20 cellular contexts compared by ENCODE assay signal in the genomic region with DNA sequence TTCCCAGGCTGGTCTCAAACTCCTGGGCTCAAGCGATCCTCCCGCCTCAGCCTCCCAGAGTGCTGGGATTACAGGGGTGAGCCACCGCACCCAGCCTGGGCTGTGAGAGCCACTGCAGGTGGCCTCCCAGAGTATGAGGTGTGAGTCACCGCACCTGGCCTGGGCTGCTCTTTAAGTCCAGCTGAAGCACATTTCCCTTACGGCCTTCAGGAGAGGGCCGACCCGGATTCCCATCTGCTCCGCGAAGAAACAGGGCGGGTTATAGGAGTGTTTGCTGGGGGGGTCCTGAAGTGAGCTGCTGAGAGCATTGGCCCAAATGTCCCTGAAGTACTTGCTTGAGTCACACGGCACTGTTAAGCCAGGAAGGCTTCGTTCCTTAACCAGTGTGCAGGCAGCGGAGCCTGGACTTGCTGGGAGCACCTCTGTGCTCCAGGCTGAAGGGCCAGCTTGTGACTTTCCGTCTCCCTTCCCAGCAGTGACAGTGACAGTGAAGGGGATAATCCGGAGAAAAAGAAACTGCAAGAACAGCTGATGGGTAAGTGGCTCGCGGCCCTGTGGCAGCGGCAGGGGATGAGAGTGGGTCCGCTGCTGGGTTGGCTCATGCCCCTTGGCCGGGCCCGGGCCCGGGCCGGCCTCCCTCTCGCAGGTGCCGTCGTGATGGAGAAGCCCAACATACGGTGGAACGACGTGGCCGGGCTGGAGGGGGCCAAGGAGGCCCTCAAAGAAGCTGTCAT. TPM values are rescaled to one million over a fixed set of nuclear protein-coding genes. Genes with fewer than 3 reads are reported as not detected.
DNase-seq lines count a peak whose midpoint lies in the region; ATAC-seq and TF ChIP-seq lines count a peak whose summit lies in the region.
"Had no signal": no experiment of that assay in that cellular context is flagged by ENCODE, and none has a peak within 500 bp of the region (broad histone marks: within the 10 kb centered on the region; RNA-seq: fewer than 3 reads in every experiment).

No MANE protein-coding gene starts in this region.

- H3K36me3 ChIP-seq in left lung: peaks cover 0 to 92% of the 10 kb centered on the region in 2 donors
- H3K36me3 ChIP-seq in gastrocnemius medialis: peaks cover 0 to 81% of the 10 kb centered on the region in 2 donors

- DNase-seq in activated CD8-positive, alpha-beta memory T cell treated with anti-CD3 and anti-CD28 coated beads for 24 hours: peak; percentile 47
- no peak for DNase-seq in activated CD8-positive, alpha-beta memory T cell treated with anti-CD3 and anti-CD28 coated beads, Interleukin-2, amount 50 U/mL, for 4 hours
- DNase-seq in RWPE1 (ENCODE audit: low spot score) (no peak), left lung (no peak), gastrocnemius medialis (no peak), nucleus accumbens (lab: John Stamatoyannopoulos, UW) (no peak)
- DNase-seq: 8988T; BE2C; Calu3; CD4-positive, alpha-beta T cell; DND-41; NCI-H1436; NCI-H2029 treated with DMSO at 0.1 percent for 48 hours; NCI-H510A treated with DMSO at 0.1 percent for 48 hours had no signal

- no peak overlapping the region for H3K4me3 ChIP-seq in left lung
- H3K4me3 ChIP-seq in gastrocnemius medialis: no peak overlapping the region
- H3K4me3 ChIP-seq: GM12878 had no signal

- H3K9me3 ChIP-seq in left lung (no peaks in the 10 kb centered on the region), gastrocnemius medialis (no peaks in the 10 kb centered on the region)
- H3K9me3 ChIP-seq: BE2C had no signal

- ATAC-seq in left lung (peak; percentile 62), gastrocnemius medialis (peak in 1 of 2 donors; percentile 36), GM18907 (IDR thresholded peaks at IDR 0.05; ENCODE audit: unreplicated experiment) (no peak), HG02981 (IDR thresholded peaks at IDR 0.05; ENCODE audit: unreplicated experiment) (no peak)
- ATAC-seq: GM12878, Right ventricle myocardium inferior had no signal

- H3K4me1 ChIP-seq in left lung: peaks cover 0 to 7% of the 10 kb centered on the region in 2 donors
- H3K4me1 ChIP-seq in gastrocnemius medialis: peaks cover 2 to 11% of the 10 kb centered on the region in 2 donors
- H3K4me1 ChIP-seq: BE2C had no signal

- intact Hi-C loops in left lung (cut with DNase I): no loop called here
- intact Hi-C loops in gastrocnemius medialis (cut with DNase I; ENCODE audit: low total_unique reads): no loop called here

- in situ Hi-C loops in gastrocnemius medialis (cut with MboI; ENCODE audit: low sequenced_read_pairs in 4 of 4): no loop called here

- H3K27me3 ChIP-seq in left lung (no peaks in the 10 kb centered on the region), gastrocnemius medialis (no peaks in the 10 kb centered on the region)
- H3K27me3 ChIP-seq: BE2C had no signal

- peak overlapping the region; percentile 27 for H3K27ac ChIP-seq in RWPE1
- H3K27ac ChIP-seq in left lung: no peak overlapping the region
- H3K27ac ChIP-seq in gastrocnemius medialis: peak overlapping the region; percentile 29 to 82 (median 54)
- H3K27ac ChIP-seq: KMS-11 had no signal

- POLR2A ChIA-PET in RWPE1 (lab: Yijun Ruan, JAX; ENCODE audit: low non-redundant PET): no interaction called here

- no peak for TF ChIP-seq POLR2A in gastrocnemius medialis (IDR thresholded peaks at IDR 0.05)

- no peak for TF ChIP-seq CTCF in RWPE1 (conservative IDR thresholded peaks at IDR 0.05; ENCODE audit: low read depth)
- no peak for TF ChIP-seq CTCF in left lung (IDR thresholded peaks at IDR 0.05)
- TF ChIP-seq CTCF in gastrocnemius medialis (IDR thresholded peaks at IDR 0.05 in 4 of 5, conservative IDR thresholded peaks at IDR 0.05 in 1 of 5): no peak

- CTCF ChIA-PET in RWPE1 (lab: Yijun Ruan, JAX): no interaction called here

RNA-seq across cellular contexts. Expression of a gene that starts 7.2 kb away (rescaled TPM):
- total RNA-seq in left lung: 10 to 100 TPM; 20.6 to 25.9 TPM
- total RNA-seq in gastrocnemius medialis: 100 to 1,000 TPM in 1 of 4 donors, 10 to 100 TPM in 3; 53.3 to 112 (median 70.1) TPM

RNA-seq across cellular contexts. Expression of a gene that starts 12.0 kb away (rescaled TPM):
- total RNA-seq in left lung (10 to 100 TPM in 1 of 2 donors, 1 to 10 TPM in 1; 8.7 to 16.3 TPM), gastrocnemius medialis (10 to 100 TPM; 11.0 to 23.1 (median 16.8) TPM)

RNA-seq across cellular contexts. Expression of a gene that starts 21.0 kb away (rescaled TPM):
- total RNA-seq in left lung (10 to 100 TPM; 29.9 to 34.3 TPM), gastrocnemius medialis (10 to 100 TPM; 41.2 to 56.5 (median 52.1) TPM)

RNA-seq across cellular contexts. Expression of a gene that starts 21.2 kb away (rescaled TPM):
- total RNA-seq in left lung (10 to 100 TPM; 17.4 to 25.8 TPM), gastrocnemius medialis (10 to 100 TPM in 2 of 4 donors, 1 to 10 TPM in 2; 7.3 to 13.5 (median 9.7) TPM)

RNA-seq across cellular contexts. Expression of a gene that starts 33.2 kb away (rescaled TPM):
- total RNA-seq in left lung (1 to 10 TPM; 1.2 to 4.2 TPM), gastrocnemius medialis (1 to 10 TPM in 1 of 4 donors, not detected in 3; 1.3 TPM)
- total RNA-seq: M059J, Right ventricle myocardium inferior had no signal

Comparison
In these comparisons a context has a peak if more than half of its experiments do, and no peak if none do; other contexts are left out.
1. H3K27ac ChIP-seq: peak in RWPE1 (single experiment) and gastrocnemius medialis (4 of 4); none in left lung (0 of 2).